ENCODE assay signal across 2 cellular contexts in genomic region chr16:68736561-68736960, GRCh38.
TF ChIP-seq lines count a peak whose summit lies in the region.

No MANE protein-coding gene starts in this region.

TF ChIP-seq in HepG2, 621 proteins besides CTCF, POLR2A, EP300 and RAD21:
- TF ChIP-seq MEIS1 (CRISPR knock-in tag; IDR thresholded peaks at IDR 0.05; ENCODE audit: borderline replicate concordance): 0 out of 2 replicates have a peak, but pooled peaks have one; percentile 8
- TF ChIP-seq ZNF143 (CRISPR knock-in tag; IDR thresholded peaks at IDR 0.05): no peak
- peak; percentile 40; the same call in 1 of the 2 replicates for TF ChIP-seq ZNF460 (CRISPR knock-in tag; IDR thresholded peaks at IDR 0.05; ENCODE audit: borderline replicate concordance)
- TF ChIP-seq, protein P1, sequence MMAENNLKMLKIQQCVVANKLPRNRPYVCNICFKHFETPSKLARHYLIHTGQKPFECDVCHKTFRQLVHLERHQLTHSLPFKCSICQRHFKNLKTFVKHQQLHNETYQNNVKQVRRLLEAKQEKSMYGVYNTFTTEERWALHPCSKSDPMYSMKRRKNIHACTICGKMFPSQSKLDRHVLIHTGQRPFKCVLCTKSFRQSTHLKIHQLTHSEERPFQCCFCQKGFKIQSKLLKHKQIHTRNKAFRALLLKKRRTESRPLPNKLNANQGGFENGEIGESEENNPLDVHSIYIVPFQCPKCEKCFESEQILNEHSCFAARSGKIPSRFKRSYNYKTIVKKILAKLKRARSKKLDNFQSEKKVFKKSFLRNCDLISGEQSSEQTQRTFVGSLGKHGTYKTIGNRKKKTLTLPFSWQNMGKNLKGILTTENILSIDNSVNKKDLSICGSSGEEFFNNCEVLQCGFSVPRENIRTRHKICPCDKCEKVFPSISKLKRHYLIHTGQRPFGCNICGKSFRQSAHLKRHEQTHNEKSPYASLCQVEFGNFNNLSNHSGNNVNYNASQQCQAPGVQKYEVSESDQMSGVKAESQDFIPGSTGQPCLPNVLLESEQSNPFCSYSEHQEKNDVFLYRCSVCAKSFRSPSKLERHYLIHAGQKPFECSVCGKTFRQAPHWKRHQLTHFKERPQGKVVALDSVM (CRISPR knock-in tag; IDR thresholded peaks at IDR 0.05): peak; percentile 80; the same call in 1 of the 2 replicates

TF ChIP-seq in GM12878, 131 proteins besides CTCF, POLR2A, EP300 and RAD21:
- no peak for TF ChIP-seq ZNF274 (IDR thresholded peaks at IDR 0.05; ENCODE audit: insufficient read depth, insufficient read length)
- no peak for TF ChIP-seq SIX5 (IDR thresholded peaks at IDR 0.05; ENCODE audit: low read depth, low read length, severe bottlenecking)
- no peak for TF ChIP-seq ZNF24 (IDR thresholded peaks at IDR 0.05)
- no peak for TF ChIP-seq KDM1A (IDR thresholded peaks at IDR 0.05; ENCODE audit: borderline replicate concordance)
